20 cellular contexts compared by ENCODE assay signal in the genomic region with DNA sequence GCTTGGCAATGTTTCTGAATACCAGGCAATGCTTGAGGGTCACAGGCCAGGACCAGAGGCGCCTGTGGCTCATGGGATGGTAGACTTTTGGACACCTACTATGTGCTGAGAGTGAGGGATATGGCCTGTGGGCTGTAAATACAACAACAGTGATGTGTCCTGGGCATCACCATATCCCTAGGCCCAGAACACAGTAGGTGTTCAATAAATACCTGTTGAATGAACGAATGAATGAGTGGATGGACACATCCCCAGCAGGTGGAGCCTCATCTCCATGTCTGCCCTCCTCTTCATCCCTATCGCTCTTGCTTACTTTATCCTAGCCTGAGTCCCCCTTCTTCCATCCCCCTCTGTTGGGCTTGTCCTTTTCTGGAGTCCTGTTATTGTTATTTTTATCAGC. TPM values are rescaled to one million over a fixed set of nuclear protein-coding genes. Genes with fewer than 3 reads are reported as not detected.
"Had no signal": no experiment of that assay in that cellular context is flagged by ENCODE, and none has a peak within 500 bp of the region (broad histone marks: within the 10 kb centered on the region; RNA-seq: fewer than 3 reads in every experiment).

No MANE protein-coding gene starts in this region.

- H3K36me3 Mint-ChIP-seq: activated CD4-positive, alpha-beta memory T cell treated with anti-CD3 and anti-CD28 coated beads for 36 hours; stimulated activated naive B cell treated with anti-CD40 and anti-IgM and Interleukin-4, amounts not matched to agents 10 μg/mL and 1 μg/mL and 100 μg/mL, for 72 hours had no signal

- H3K4me3 ChIP-seq: cardiac muscle cell, gastroesophageal sphincter, tibial nerve, uterus had no signal

- ATAC-seq: activated CD4-positive, alpha-beta T cell treated with anti-CD3 and anti-CD28 coated beads for 36 hours; gastroesophageal sphincter; naive thymus-derived CD4-positive, alpha-beta T cell; stimulated activated naive B cell treated with anti-CD40 and anti-IgM and Interleukin-4, amounts not matched to agents 10 μg/mL and 1 μg/mL and 100 μg/mL, for 72 hours had no signal

- H3K36me3 ChIP-seq: cardiac muscle cell, gastroesophageal sphincter, tibial nerve, uterus had no signal

- H3K9me3 ChIP-seq: gastroesophageal sphincter, tibial nerve, uterus had no signal

- H3K4me3 Mint-ChIP-seq: activated CD4-positive, alpha-beta memory T cell treated with anti-CD3 and anti-CD28 coated beads for 36 hours; activated CD4-positive, alpha-beta T cell treated with anti-CD3 and anti-CD28 coated beads for 36 hours; activated T-cell treated with anti-CD3 and anti-CD28 coated beads, Interleukin-2, amount 50 U/mL, for 24 hours; naive thymus-derived CD4-positive, alpha-beta T cell; stimulated activated naive B cell treated with anti-CD40 and anti-IgM and Interleukin-4, amounts not matched to agents 10 μg/mL and 1 μg/mL and 100 μg/mL, for 72 hours; T-helper 1 cell treated with Interleukin-12 subunit alpha and Interleukin-12 subunit beta and Interleukin-4 antibody, amounts not matched to agents 30 μg/mL and 1 μg/mL, for 36 hours had no signal

- H3K27ac Mint-ChIP-seq: activated CD4-positive, alpha-beta memory T cell treated with anti-CD3 and anti-CD28 coated beads for 36 hours; activated CD4-positive, alpha-beta T cell treated with anti-CD3 and anti-CD28 coated beads for 36 hours; activated T-cell treated with anti-CD3 and anti-CD28 coated beads, Interleukin-2, amount 50 U/mL, for 24 hours; naive thymus-derived CD4-positive, alpha-beta T cell; stimulated activated naive B cell treated with anti-CD40 and anti-IgM and Interleukin-4, amounts not matched to agents 10 μg/mL and 1 μg/mL and 100 μg/mL, for 72 hours; T-helper 1 cell treated with Interleukin-12 subunit alpha and Interleukin-12 subunit beta and Interleukin-4 antibody, amounts not matched to agents 30 μg/mL and 1 μg/mL, for 36 hours had no signal

- FAIRE-seq: colon, islet of Langerhans had no signal

- H3K27ac ChIP-seq: cardiac muscle cell, gastroesophageal sphincter, tibial nerve, uterus had no signal

- DNase-seq: activated CD4-positive, alpha-beta memory T cell treated with anti-CD3 and anti-CD28 coated beads for 36 hours; activated CD4-positive, alpha-beta T cell treated with anti-CD3 and anti-CD28 coated beads for 36 hours; activated effector memory CD4-positive, alpha-beta T cell treated with Interleukin-2 at 50 U/mL for 16 hours; activated naive CD4-positive, alpha-beta T cell treated with anti-CD3 and anti-CD28 coated beads, Interleukin-2, amount 50 U/mL, for 16 hours; activated T-cell treated with anti-CD3 and anti-CD28 coated beads, Interleukin-2, amount 50 U/mL, for 24 hours; mammary epithelial cell; naive thymus-derived CD4-positive, alpha-beta T cell; retina; stimulated activated CD4-positive, alpha-beta T cell treated with anti-CD3 and anti-CD28 coated beads, Interleukin-2, amount 100 ng/mL, for 48 hours; stimulated activated naive B cell treated with anti-CD40 and anti-IgM and Interleukin-4, amounts not matched to agents 10 μg/mL and 1 μg/mL and 100 μg/mL, for 72 hours; substantia nigra; uterus had no signal

- H3K9me3 Mint-ChIP-seq: activated CD4-positive, alpha-beta memory T cell treated with anti-CD3 and anti-CD28 coated beads for 36 hours; activated T-cell treated with anti-CD3 and anti-CD28 coated beads, Interleukin-2, amount 50 U/mL, for 24 hours; T-helper 1 cell treated with Interleukin-12 subunit alpha and Interleukin-12 subunit beta and Interleukin-4 antibody, amounts not matched to agents 30 μg/mL and 1 μg/mL, for 36 hours had no signal

- H3K4me1 ChIP-seq: uterus had no signal

RNA-seq across cellular contexts. Expression of gene NANOS2, which starts 16.5 kb away (rescaled TPM):
- total RNA-seq: activated CD4-positive, alpha-beta memory T cell treated with anti-CD3 and anti-CD28 coated beads for 36 hours; activated CD4-positive, alpha-beta T cell treated with anti-CD3 and anti-CD28 coated beads for 36 hours; cardiac muscle cell; fibroblast of lung; gastroesophageal sphincter; mammary epithelial cell; naive thymus-derived CD4-positive, alpha-beta T cell; tibial nerve; uterus had no signal
- polyA plus RNA-seq: adipose tissue; cardiac muscle cell; fibroblast of lung; mammary epithelial cell; naive thymus-derived CD4-positive, alpha-beta T cell had no signal

RNA-seq across cellular contexts. Expression of gene NOVA2, which starts 42.6 kb away (rescaled TPM):
- total RNA-seq: activated CD4-positive, alpha-beta memory T cell treated with anti-CD3 and anti-CD28 coated beads for 36 hours; fibroblast of lung; mammary epithelial cell had no signal
- polyA plus RNA-seq: naive thymus-derived CD4-positive, alpha-beta T cell had no signal
